ENCODE assay signal across 26 cellular contexts in genomic region chr1:78950801-78951200, GRCh38. TPM values are rescaled to one million over a fixed set of nuclear protein-coding genes. Genes with fewer than 3 reads are reported as not detected.
DNase-seq lines count a peak whose midpoint lies in the region; ATAC-seq lines count a peak whose summit lies in the region.
"Had no signal": no experiment of that assay in that cellular context is flagged by ENCODE, and none has a peak within 500 bp of the region (broad histone marks: within the 10 kb centered on the region; RNA-seq: fewer than 3 reads in every experiment).

No MANE protein-coding gene starts in this region.

- in situ Hi-C loops in GM23248 (cut with MboI), result no loop called here

- 37 to 43% methylated on average over 3 of the region's 3 CpGs for WGBS in GM23248 (ENCODE audit: low coverage in 1 of 2, low lambda C conversion rate in 2 of 2, missing lambda C conversion rate in 2 of 2), 2 experiments

- no peak overlapping the region for H3K27ac ChIP-seq in GM23248
- H3K27ac ChIP-seq: BLaER1 treated with 17β-estradiol and CSF1 and Interleukin-3, amounts not matched to agents 10 nM and 100 nM; SJCRH30 had no signal

- H3K4me2 ChIP-seq in GM23248 (ENCODE audit: unreplicated experiment), result no peak overlapping the region
- H3K4me2 ChIP-seq: BLaER1 treated with 17β-estradiol and CSF1 and Interleukin-3, amounts not matched to agents 10 nM and 100 nM had no signal

- DNase-seq in GM23248 (peak; percentile 38), RPMI7951 (ENCODE audit: low read depth) (peak; percentile 28), iris pigment epithelial cell (ENCODE audit: low read depth) (peak; percentile 8), NCI-H69 (lab: John Stamatoyannopoulos, UW) (no peak), NCI-H187 (lab: John Stamatoyannopoulos, UW) (no peak), RPMI8226 (no peak)
- DNase-seq: AML-193; CD4-positive, alpha-beta T cell; COR-L47; GF-D8; GOT3; HCEC 1CT; KG1; MM.1S; NCI-H1417 treated with DMSO at 0.1 percent for 48 hours; NCI-H1694 treated with DMSO at 0.1 percent for 48 hours; NCI-H2081 treated with DMSO at 0.1 percent for 48 hours; NCI-H2171; NCI-H345; NCI-H524; NCI-H774; SJCRH30; T-cell had no signal

- no peaks in the 10 kb centered on the region for H3K27me3 ChIP-seq in GM23248 (replicated peaks; ENCODE audit: insufficient read depth)
- H3K27me3 ChIP-seq: BLaER1 treated with 17β-estradiol and CSF1 and Interleukin-3, amounts not matched to agents 10 nM and 100 nM; SJCRH30 had no signal

- H3K4me1 ChIP-seq in GM23248 (ENCODE audit: insufficient read depth), result no peaks in the 10 kb centered on the region; the same call in 1 of the 2 replicates
- H3K4me1 ChIP-seq: BLaER1 treated with 17β-estradiol and CSF1 and Interleukin-3, amounts not matched to agents 10 nM and 100 nM; SJCRH30 had no signal

- no peak for ATAC-seq in HG03039 (IDR thresholded peaks at IDR 0.05; ENCODE audit: unreplicated experiment)
- ATAC-seq: Right ventricle myocardium inferior, T-cell had no signal

- no peaks in the 10 kb centered on the region for H3K9me2 ChIP-seq in GM23248 (ENCODE audit: insufficient read depth)

- H3F3A ChIP-seq in GM23248 (ENCODE audit: insufficient read depth), result no peaks in the 10 kb centered on the region

- H3K9ac ChIP-seq in GM23248, result no peak overlapping the region
- H3K9ac ChIP-seq: BLaER1 treated with 17β-estradiol and CSF1 and Interleukin-3, amounts not matched to agents 10 nM and 100 nM had no signal

- H3K36me3 ChIP-seq in GM23248 (ENCODE audit: low read depth), result no peaks in the 10 kb centered on the region
- H3K36me3 ChIP-seq: BLaER1 treated with 17β-estradiol and CSF1 and Interleukin-3, amounts not matched to agents 10 nM and 100 nM; SJCRH30 had no signal

- H3K79me2 ChIP-seq in GM23248 (ENCODE audit: insufficient read depth), result no peaks in the 10 kb centered on the region

- no peak overlapping the region for H3K4me3 ChIP-seq in GM23248
- H3K4me3 ChIP-seq: BLaER1 treated with 17β-estradiol and CSF1 and Interleukin-3, amounts not matched to agents 10 nM and 100 nM; SJCRH30 had no signal

- H3K9me3 ChIP-seq in GM23248 (ENCODE audit: low read depth), result no peaks in the 10 kb centered on the region
- H3K9me3 ChIP-seq: BLaER1 treated with 17β-estradiol and CSF1 and Interleukin-3, amounts not matched to agents 10 nM and 100 nM; SJCRH30 had no signal

- no peaks in the 10 kb centered on the region for H4K20me1 ChIP-seq in GM23248 (ENCODE audit: insufficient read depth)
- H4K20me1 ChIP-seq: BLaER1 treated with 17β-estradiol and CSF1 and Interleukin-3, amounts not matched to agents 10 nM and 100 nM had no signal

- H2AFZ ChIP-seq in GM23248, result peak overlapping the region; percentile 19; the same call in 1 of the 2 replicates

RNA-seq across cellular contexts. Expression of gene ADGRL4, which starts 55.7 kb away (rescaled TPM):
- total RNA-seq in GM23248 (2014; rRNA removed; shearing (Covaris generic)), result 10.6 and 13.2 TPM in 2 replicates
- polyA plus RNA-seq in GM23248 (2016; fragmentation: Nextera tagmentation; extraction: Ambion mirVana), result 18.1 and 21.3 TPM in 2 replicates
- 46.9 and 50.3 TPM in 2 replicates for total RNA-seq in RPMI7951 (2014; rRNA removed; shearing (Covaris generic))
- total RNA-seq: CD4-positive, alpha-beta T cell; SJCRH30 had no signal

Comparison
In these comparisons a context has a peak if more than half of its experiments do, and no peak if none do; other contexts are left out.
1. DNase-seq: peak in GM23248 (single experiment), RPMI7951 (single experiment) and iris pigment epithelial cell (single experiment); none in NCI-H69 (single experiment), NCI-H187 (0 of 2) and RPMI8226 (single experiment).